ENCODE assay signal across 9 cellular contexts in the genomic region with DNA sequence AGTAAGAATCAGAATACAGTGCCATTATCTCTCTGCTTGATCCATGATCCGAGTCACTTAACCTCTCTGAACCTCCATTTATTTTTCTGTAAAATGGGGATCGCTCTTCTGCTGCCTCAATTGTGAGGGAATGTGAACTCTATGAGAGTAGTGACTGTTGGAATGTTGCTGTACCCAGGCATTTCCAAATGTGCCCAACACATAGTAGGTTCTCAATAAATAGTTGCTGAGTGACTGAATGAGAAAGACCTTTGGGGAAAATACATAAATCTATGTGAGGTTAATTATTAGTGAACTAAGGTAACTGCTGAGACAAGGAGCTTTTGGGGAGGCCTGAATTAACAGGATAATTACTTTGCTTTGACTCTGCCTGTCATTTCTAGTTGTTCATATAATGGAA. TPM values are rescaled to one million over a fixed set of nuclear protein-coding genes. Genes with fewer than 3 reads are reported as not detected.
"Had no signal": no experiment of that assay in that cellular context is flagged by ENCODE, and none has a peak within 500 bp of the region (broad histone marks: within the 10 kb centered on the region; RNA-seq: fewer than 3 reads in every experiment).

No MANE protein-coding gene starts in this region.

- H3K4me3 ChIP-seq: GM12878 had no signal

- DNase-seq: GDM1, GF-D8 had no signal

- FAIRE-seq: G401.6, GM12878, GM12891, GM12892, GM18507, GM19239 had no signal

- ATAC-seq: GM12878 had no signal

RNA-seq across cellular contexts. Expression of gene NR1H4, which starts 33.9 kb away (rescaled TPM):
- total RNA-seq: G401, GM12878 had no signal
